Comparison of ENCODE assay signal across 11 cellular contexts in the genomic region with DNA sequence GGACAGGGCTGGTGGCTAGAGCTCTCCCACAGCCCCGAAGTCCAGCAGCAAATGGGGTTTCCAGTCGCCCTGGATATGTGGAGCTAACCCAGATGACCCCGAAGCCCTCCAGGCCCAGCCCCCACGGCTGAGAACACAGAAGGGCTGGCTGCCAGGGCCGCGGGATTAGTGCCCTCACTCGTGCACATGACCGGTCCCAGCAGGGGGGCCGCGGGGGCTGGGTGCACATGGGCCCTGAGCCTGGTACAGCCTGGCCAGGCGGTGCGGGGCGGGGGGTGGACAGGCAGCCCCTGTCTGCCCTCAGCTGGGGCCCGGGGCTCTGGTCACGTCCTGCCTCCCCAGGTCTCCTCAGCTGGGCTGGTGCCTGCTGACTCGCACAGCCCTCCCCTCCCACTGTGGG. TPM values are rescaled to one million over a fixed set of nuclear protein-coding genes. Genes with fewer than 3 reads are reported as not detected.
DNase-seq lines count a peak whose midpoint lies in the region; ATAC-seq and TF ChIP-seq lines count a peak whose summit lies in the region.
"Had no signal": no experiment of that assay in that cellular context is flagged by ENCODE, and none has a peak within 500 bp of the region (broad histone marks: within the 10 kb centered on the region; RNA-seq: fewer than 3 reads in every experiment).

No MANE protein-coding gene starts in this region.

- CTCF ChIA-PET in activated CD4-positive, alpha-beta memory T cell treated with anti-CD3 and anti-CD28 coated beads for 36 hours (lab: Charles Lee): interaction anchor here (1.4 kb wide), 1 partner anchor 42 kb away, joined by 4 read pairs; no protein-coding TSS in a partner anchor

- H3K4me1 ChIP-seq in right cardiac atrium (ENCODE audit: control insufficient read depth, insufficient read depth, low read length) (peaks cover 4% of the 10 kb centered on the region), thyroid gland (peaks cover 24 to 36% of the 10 kb centered on the region in 2 donors)

- 68% methylated on average over 16 of the region's 16 CpGs for WGBS in right cardiac atrium
- WGBS in thyroid gland, 2 donors: 60% methylated on average over 1 of the region's 16 CpGs; no CpG with 5 or more reads in 1 of the 2 donors

- POLR2A ChIA-PET in activated CD4-positive, alpha-beta memory T cell treated with anti-CD3 and anti-CD28 coated beads for 36 hours (lab: Charles Lee): no interaction called here

- ATAC-seq in Right ventricle myocardium superior (ENCODE audit: poor library complexity) (peak; percentile 79), right cardiac atrium (no peak), left ventricle myocardium superior (peak; percentile 83), GM21360 (IDR thresholded peaks at IDR 0.05; ENCODE audit: unreplicated experiment) (no peak)
- ATAC-seq: effector memory CD8-positive, alpha-beta T cell; natural killer cell treated with Interleukin-12 subunit alpha and Interleukin-12 subunit beta and Interleukin-15 and Interleukin-18, amount 100 ng/mL, for 72 hours had no signal

- H3K9me3 ChIP-seq in right cardiac atrium (ENCODE audit: control insufficient read depth, low read length) (no peaks in the 10 kb centered on the region), thyroid gland (no peaks in the 10 kb centered on the region)

- no peak for TF ChIP-seq POLR2A in thyroid gland (IDR thresholded peaks at IDR 0.05)

- peaks cover 13% of the 10 kb centered on the region for H3K4me1 Mint-ChIP-seq in activated CD4-positive, alpha-beta memory T cell treated with anti-CD3 and anti-CD28 coated beads for 36 hours (ENCODE audit: low read depth)

- DNase-seq in Right ventricle myocardium superior (peak; percentile 88), right cardiac atrium (no peak), left ventricle myocardium superior (peak; percentile 93), thyroid gland (peak; percentile 36 to 49)
- DNase-seq in activated CD4-positive, alpha-beta memory T cell treated with anti-CD3 and anti-CD28 coated beads for 36 hours: no peak
- DNase-seq: effector memory CD8-positive, alpha-beta T cell; NCI-H1048; NK-92 treated with Interleukin-12 subunit alpha and Interleukin-12 subunit beta, amount 100 ng/mL, for 24 hours had no signal

- H3K27me3 ChIP-seq in right cardiac atrium (ENCODE audit: control insufficient read depth, insufficient read depth) (no peaks in the 10 kb centered on the region), thyroid gland (no peaks in the 10 kb centered on the region)

- no peaks in the 10 kb centered on the region for H3K27me3 Mint-ChIP-seq in activated CD4-positive, alpha-beta memory T cell treated with anti-CD3 and anti-CD28 coated beads for 36 hours
- H3K27me3 Mint-ChIP-seq: effector memory CD8-positive, alpha-beta T cell; natural killer cell treated with Interleukin-12 subunit alpha and Interleukin-12 subunit beta and Interleukin-15 and Interleukin-18, amount 100 ng/mL, for 72 hours had no signal

- H3K4me3 ChIP-seq in right cardiac atrium (ENCODE audit: low read length) (no peak overlapping the region), thyroid gland (replicated peaks in 1 of 3) (no peak overlapping the region)

- peaks cover 6% of the 10 kb centered on the region for H3K36me3 Mint-ChIP-seq in activated CD4-positive, alpha-beta memory T cell treated with anti-CD3 and anti-CD28 coated beads for 36 hours
- H3K36me3 Mint-ChIP-seq: natural killer cell treated with Interleukin-12 subunit alpha and Interleukin-12 subunit beta and Interleukin-15 and Interleukin-18, amount 100 ng/mL, for 72 hours had no signal

- peaks cover 8 to 10% of the 10 kb centered on the region in 2 donors for H3K36me3 ChIP-seq in thyroid gland

- H3K27ac ChIP-seq in right cardiac atrium (ENCODE audit: low read length) (no peak overlapping the region), thyroid gland (no peak overlapping the region)

- H3K9me3 Mint-ChIP-seq in activated CD4-positive, alpha-beta memory T cell treated with anti-CD3 and anti-CD28 coated beads for 36 hours: no peaks in the 10 kb centered on the region
- H3K9me3 Mint-ChIP-seq: effector memory CD8-positive, alpha-beta T cell; natural killer cell treated with Interleukin-12 subunit alpha and Interleukin-12 subunit beta and Interleukin-15 and Interleukin-18, amount 100 ng/mL, for 72 hours; T-helper 1 cell treated with Interleukin-12 subunit alpha and Interleukin-12 subunit beta and Interleukin-4 antibody, amounts not matched to agents 30 μg/mL and 1 μg/mL, for 36 hours had no signal

- H3K4me3 Mint-ChIP-seq in activated CD4-positive, alpha-beta memory T cell treated with anti-CD3 and anti-CD28 coated beads for 36 hours: no peak overlapping the region
- H3K4me3 Mint-ChIP-seq: effector memory CD8-positive, alpha-beta T cell; natural killer cell treated with Interleukin-12 subunit alpha and Interleukin-12 subunit beta and Interleukin-15 and Interleukin-18, amount 100 ng/mL, for 72 hours; T-helper 1 cell treated with Interleukin-12 subunit alpha and Interleukin-12 subunit beta and Interleukin-4 antibody, amounts not matched to agents 30 μg/mL and 1 μg/mL, for 36 hours had no signal

- no peak overlapping the region for H3K27ac Mint-ChIP-seq in activated CD4-positive, alpha-beta memory T cell treated with anti-CD3 and anti-CD28 coated beads for 36 hours
- H3K27ac Mint-ChIP-seq: effector memory CD8-positive, alpha-beta T cell; natural killer cell treated with Interleukin-12 subunit alpha and Interleukin-12 subunit beta and Interleukin-15 and Interleukin-18, amount 100 ng/mL, for 72 hours; T-helper 1 cell treated with Interleukin-12 subunit alpha and Interleukin-12 subunit beta and Interleukin-4 antibody, amounts not matched to agents 30 μg/mL and 1 μg/mL, for 36 hours had no signal

- TF ChIP-seq CTCF in thyroid gland (IDR thresholded peaks at IDR 0.05): no peak

- intact Hi-C loops in Right ventricle myocardium superior (cut with DNase I): loop anchor here (5.0 kb wide), 1 partner anchor 33 kb away; a partner anchor contains a TSS
- intact Hi-C loops in right cardiac atrium (cut with DNase I): no loop called here
- intact Hi-C loops in left ventricle myocardium superior (cut with micrococcal nuclease): no loop called here
- intact Hi-C loops in thyroid gland (cut with DNase I): no loop called here
- intact Hi-C loops in activated CD4-positive, alpha-beta memory T cell treated with anti-CD3 and anti-CD28 coated beads for 36 hours (cut with micrococcal nuclease): no loop called here

RNA-seq across cellular contexts. Expression of a gene that starts 5.9 kb away (rescaled TPM):
- total RNA-seq in Right ventricle myocardium superior (73.7 TPM), right cardiac atrium (10 to 100 TPM; 43.2 to 57.8 (median 48.3) TPM), left ventricle myocardium superior (77.7 TPM), thyroid gland (10 to 100 TPM; 42.0 to 97.5 (median 62.8) TPM)
- 86.4 TPM for polyA plus RNA-seq in right cardiac atrium
- total RNA-seq in activated CD4-positive, alpha-beta memory T cell treated with anti-CD3 and anti-CD28 coated beads for 36 hours: 10 to 100 TPM; 58.9 to 62.1 TPM

RNA-seq across cellular contexts. Expression of a gene that starts 6.0 kb away (rescaled TPM):
- 33.9 TPM for total RNA-seq in Right ventricle myocardium superior
- 10 to 100 TPM; 31.9 to 45.7 (median 37.4) TPM for total RNA-seq in right cardiac atrium
- 26.6 TPM for polyA plus RNA-seq in right cardiac atrium
- total RNA-seq in left ventricle myocardium superior: 38.2 TPM
- total RNA-seq in thyroid gland: 10 to 100 TPM; 25.6 to 34.1 (median 31.8) TPM
- total RNA-seq in activated CD4-positive, alpha-beta memory T cell treated with anti-CD3 and anti-CD28 coated beads for 36 hours: 10 to 100 TPM; 36.3 to 36.9 TPM

RNA-seq across cellular contexts. Expression of a gene that starts 6.2 kb away (rescaled TPM):
- 19.0 TPM for total RNA-seq in Right ventricle myocardium superior
- 10 to 100 TPM in 1 of 4 donors, 1 to 10 TPM in 3; 5.4 to 13.9 (median 8.9) TPM for total RNA-seq in right cardiac atrium
- polyA plus RNA-seq in right cardiac atrium: 4.8 TPM
- total RNA-seq in left ventricle myocardium superior: 21.7 TPM
- total RNA-seq in thyroid gland: 10 to 100 TPM in 2 of 4 donors, 1 to 10 TPM in 2; 6.5 to 13.5 (median 9.9) TPM
- 1 to 10 TPM; 6.1 to 6.7 TPM for total RNA-seq in activated CD4-positive, alpha-beta memory T cell treated with anti-CD3 and anti-CD28 coated beads for 36 hours

RNA-seq across cellular contexts. Expression of a gene that starts 11.1 kb away (rescaled TPM):
- total RNA-seq in Right ventricle myocardium superior (44.9 TPM), right cardiac atrium (10 to 100 TPM; 28.9 to 41.3 (median 39.9) TPM), left ventricle myocardium superior (43.3 TPM), thyroid gland (10 to 100 TPM; 29.7 to 47.3 (median 38.4) TPM)
- 47.5 TPM for polyA plus RNA-seq in right cardiac atrium
- 10 to 100 TPM; 30.0 to 31.1 TPM for total RNA-seq in activated CD4-positive, alpha-beta memory T cell treated with anti-CD3 and anti-CD28 coated beads for 36 hours

RNA-seq across cellular contexts. Expression of a gene that starts 11.1 kb away (rescaled TPM):
- total RNA-seq in Right ventricle myocardium superior (5.5 TPM), right cardiac atrium (1 to 10 TPM; 5.1 to 7.9 (median 5.9) TPM), left ventricle myocardium superior (5.7 TPM), thyroid gland (10 to 100 TPM in 3 of 4 donors, 1 to 10 TPM in 1; 9.0 to 16.6 (median 15.4) TPM)
- 5.2 TPM for polyA plus RNA-seq in right cardiac atrium
- total RNA-seq in activated CD4-positive, alpha-beta memory T cell treated with anti-CD3 and anti-CD28 coated beads for 36 hours: 10 to 100 TPM; 29.4 to 31.3 TPM

Comparison
In these comparisons a context has a peak if more than half of its experiments do, and no peak if none do; other contexts are left out.
1. ATAC-seq: peak in Right ventricle myocardium superior (single experiment) and left ventricle myocardium superior (single experiment); none in right cardiac atrium (0 of 2) and GM21360 (single experiment).
2. DNase-seq: peak in Right ventricle myocardium superior (single experiment), left ventricle myocardium superior (single experiment) and thyroid gland (2 of 2); none in right cardiac atrium (0 of 3) and activated CD4-positive, alpha-beta memory T cell treated with anti-CD3 and anti-CD28 coated beads for 36 hours (single experiment).